In genomic region chr1:50084389-50084788, GRCh38 we compare ENCODE assay signal across 21 cellular contexts. TPM values are rescaled to one million over a fixed set of nuclear protein-coding genes. Genes with fewer than 3 reads are reported as not detected.
DNase-seq lines count a peak whose midpoint lies in the region; ATAC-seq, FAIRE-seq and TF ChIP-seq lines count a peak whose summit lies in the region.
"Had no signal": no experiment of that assay in that cellular context is flagged by ENCODE, and none has a peak within 500 bp of the region (broad histone marks: within the 10 kb centered on the region; RNA-seq: fewer than 3 reads in every experiment).

No MANE protein-coding gene starts in this region.

- no peak for TF ChIP-seq EP300 in esophagus muscularis mucosa (IDR thresholded peaks at IDR 0.05)

- no peak for ATAC-seq in naive thymus-derived CD4-positive, alpha-beta T cell
- ATAC-seq: GM12878 had no signal

- FAIRE-seq in D721Med (lab: Jason Lieb, UNC) = no peak
- FAIRE-seq: GM12878, GM19239 had no signal

- H3K36me3 Mint-ChIP-seq in naive thymus-derived CD4-positive, alpha-beta T cell = no peaks in the 10 kb centered on the region
- H3K36me3 Mint-ChIP-seq: CD14-positive monocyte; CD4-positive, alpha-beta memory T cell had no signal

- CTCF ChIA-PET in naive thymus-derived CD4-positive, alpha-beta T cell (lab: Charles Lee) = no interaction called here

- POLR2A ChIA-PET in naive thymus-derived CD4-positive, alpha-beta T cell (lab: Charles Lee) = no interaction called here

- no peak overlapping the region for H3K4me3 Mint-ChIP-seq in naive thymus-derived CD4-positive, alpha-beta T cell
- H3K4me3 Mint-ChIP-seq: CD14-positive monocyte; CD4-positive, alpha-beta memory T cell had no signal

- no peaks in the 10 kb centered on the region for H3K27me3 ChIP-seq in esophagus muscularis mucosa
- H3K27me3 ChIP-seq in naive thymus-derived CD4-positive, alpha-beta T cell (ENCODE audit: control insufficient read depth in 2 of 2, insufficient read depth in 2 of 2, low read length in 2 of 2) = no peaks in the 10 kb centered on the region
- H3K27me3 ChIP-seq: BLaER1 had no signal

- peaks cover 0 to 22% (median 0%) of the 10 kb centered on the region in 5 donors for H3K27me3 Mint-ChIP-seq in naive thymus-derived CD4-positive, alpha-beta T cell

- H3K27ac ChIP-seq in esophagus muscularis mucosa (replicated peaks in 1 of 4) = no peak overlapping the region
- H3K27ac ChIP-seq in naive thymus-derived CD4-positive, alpha-beta T cell (ENCODE audit: low read depth, low read length) = no peak overlapping the region
- H3K27ac ChIP-seq: BLaER1, HL-60 had no signal

- WGBS in esophagus muscularis mucosa = 53% methylated on average over 1 of the region's 1 CpG

- TF ChIP-seq POLR2A in esophagus muscularis mucosa (IDR thresholded peaks at IDR 0.05; ENCODE audit: low read depth) = no peak

- DNase-seq in DMS53 (lab: John Stamatoyannopoulos, UW) (peak; percentile 31), DMS53 treated with DMSO at 0.1 percent for 48 hours (lab: John Stamatoyannopoulos, UW; ENCODE audit: unreplicated experiment) (no peak), NCI-H82 (lab: John Stamatoyannopoulos, UW) (peak; percentile 14), NCI-H82 treated with DMSO at 0.1 percent for 48 hours (lab: John Stamatoyannopoulos, UW; ENCODE audit: unreplicated experiment) (no peak), esophagus muscularis mucosa (ENCODE audit: extremely low spot score) (peak; percentile 24), NCI-H226 (no peak), D721Med (ENCODE audit: insufficient read length, low spot score) (no peak)
- no peak for DNase-seq in naive thymus-derived CD4-positive, alpha-beta T cell
- DNase-seq: 8988T; CD4-positive, alpha-beta memory T cell; DND-41; EL had no signal

- H3K9me3 ChIP-seq in esophagus muscularis mucosa = no peaks in the 10 kb centered on the region
- no peaks in the 10 kb centered on the region for H3K9me3 ChIP-seq in naive thymus-derived CD4-positive, alpha-beta T cell (ENCODE audit: control insufficient read depth in 2 of 3, low read length in 3 of 3)
- H3K9me3 ChIP-seq: BLaER1, HAP-1 had no signal

- H3K4me1 Mint-ChIP-seq in naive thymus-derived CD4-positive, alpha-beta T cell = no peaks in the 10 kb centered on the region
- H3K4me1 Mint-ChIP-seq: CD14-positive monocyte; CD4-positive, alpha-beta memory T cell had no signal

- TF ChIP-seq CTCF in esophagus muscularis mucosa (IDR thresholded peaks at IDR 0.05) (no peak), D721Med (IDR thresholded peaks at IDR 0.05; ENCODE audit: insufficient read depth, missing control alignments) (no peak)

- H3K27ac Mint-ChIP-seq in naive thymus-derived CD4-positive, alpha-beta T cell = no peak overlapping the region
- H3K27ac Mint-ChIP-seq: CD14-positive monocyte; CD4-positive, alpha-beta memory T cell had no signal

- intact Hi-C loops in esophagus muscularis mucosa (cut with DNase I) = no loop called here
- intact Hi-C loops in naive thymus-derived CD4-positive, alpha-beta T cell (cut with micrococcal nuclease) = no loop called here

- H3K36me3 ChIP-seq in esophagus muscularis mucosa = no peaks in the 10 kb centered on the region
- H3K36me3 ChIP-seq in naive thymus-derived CD4-positive, alpha-beta T cell (ENCODE audit: control insufficient read depth in 2 of 3, insufficient read depth in 3 of 3, low read length in 3 of 3) = no peaks in the 10 kb centered on the region
- H3K36me3 ChIP-seq: BLaER1, HAP-1 had no signal

- no peak overlapping the region for H3K4me3 ChIP-seq in esophagus muscularis mucosa
- no peak overlapping the region for H3K4me3 ChIP-seq in naive thymus-derived CD4-positive, alpha-beta T cell (ENCODE audit: low read length)
- H3K4me3 ChIP-seq: BLaER1, GM12878, HAP-1 had no signal

- H3K9me3 Mint-ChIP-seq in naive thymus-derived CD4-positive, alpha-beta T cell = peaks cover 0 to 7% (median 0%) of the 10 kb centered on the region in 11 donors
- H3K9me3 Mint-ChIP-seq: CD14-positive monocyte had no signal

- H3K4me1 ChIP-seq in esophagus muscularis mucosa = no peaks in the 10 kb centered on the region
- no peaks in the 10 kb centered on the region for H3K4me1 ChIP-seq in naive thymus-derived CD4-positive, alpha-beta T cell (ENCODE audit: control insufficient read depth in 2 of 2, insufficient read depth in 2 of 2, low read length in 2 of 2)
- H3K4me1 ChIP-seq: BLaER1, HAP-1 had no signal

RNA-seq across cellular contexts. Expression of gene ELAVL4, which starts 24.3 kb away (rescaled TPM):
- 1 to 10 TPM in 2 of 4 donors, under 1 TPM in 2; 0.40 to 2.2 (median 1.1) TPM for total RNA-seq in esophagus muscularis mucosa
- total RNA-seq in naive thymus-derived CD4-positive, alpha-beta T cell = under 1 TPM in 1 of 5 experiments, not detected in 4; 0.76 TPM
- not detected for polyA plus RNA-seq in naive thymus-derived CD4-positive, alpha-beta T cell
- total RNA-seq: A673; CD4-positive, alpha-beta memory T cell; G401; GM12878 had no signal
- polyA plus RNA-seq: AG04450; CD14-positive monocyte; CD4-positive, alpha-beta memory T cell had no signal

Comparison
In these comparisons a context has a peak if more than half of its experiments do, and no peak if none do; other contexts are left out.
1. DNase-seq: peak in DMS53 (single experiment), NCI-H82 (single experiment) and esophagus muscularis mucosa (single experiment); none in DMS53 treated with DMSO at 0.1 percent for 48 hours (single experiment), NCI-H82 treated with DMSO at 0.1 percent for 48 hours (single experiment), naive thymus-derived CD4-positive, alpha-beta T cell (0 of 9), NCI-H226 (single experiment) and D721Med (single experiment).